2 cellular contexts compared by ENCODE assay signal in the genomic region with DNA sequence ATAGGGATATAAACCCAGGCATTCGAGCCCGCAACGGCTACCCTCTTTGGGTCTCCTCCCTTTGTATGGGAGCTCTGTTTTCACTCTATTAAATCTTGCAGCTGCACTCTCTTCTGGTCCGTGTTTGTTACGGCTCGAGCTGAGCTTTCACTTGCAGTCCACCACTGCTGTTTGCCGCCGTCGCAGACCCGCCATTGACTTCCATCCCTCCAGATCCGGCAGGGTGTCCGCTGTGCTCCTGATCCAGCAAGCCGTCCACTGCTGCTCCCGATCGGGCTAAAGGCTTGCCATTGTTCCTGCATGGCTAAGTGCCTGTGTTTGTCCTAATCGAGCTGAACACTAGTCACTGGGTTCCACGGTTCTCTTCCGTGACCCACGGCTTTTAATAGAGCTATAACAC. TPM values are rescaled to one million over a fixed set of nuclear protein-coding genes. Genes with fewer than 3 reads are reported as not detected.
"Had no signal": no experiment of that assay in that cellular context is flagged by ENCODE, and none has a peak within 500 bp of the region (broad histone marks: within the 10 kb centered on the region; RNA-seq: fewer than 3 reads in every experiment).

No MANE protein-coding gene starts in this region.

RNA-seq across cellular contexts. Expression of a gene that starts 28.9 kb away (rescaled TPM):
- total RNA-seq: LHCN-M2, M059J had no signal
